In genomic region chr7:45239486-45239885, GRCh38 we compare ENCODE assay signal across 16 cellular contexts.
DNase-seq lines count a peak whose midpoint lies in the region; ATAC-seq, FAIRE-seq and TF ChIP-seq lines count a peak whose summit lies in the region.
"Had no signal": no experiment of that assay in that cellular context is flagged by ENCODE, and none has a peak within 500 bp of the region (broad histone marks: within the 10 kb centered on the region; RNA-seq: fewer than 3 reads in every experiment).

No MANE protein-coding gene starts in this region.

- no peaks in the 10 kb centered on the region; the same call in 1 of the 2 replicates for H3K9me2 ChIP-seq in GM23248 (ENCODE audit: insufficient read depth)

- H3K27me3 ChIP-seq in GM23248 (replicated peaks; ENCODE audit: insufficient read depth) (peaks cover 8% of the 10 kb centered on the region; the same call in 1 of the 2 replicates), astrocyte (ENCODE audit: insufficient read depth, low read length) (no peaks in the 10 kb centered on the region)
- H3K27me3 ChIP-seq in effector memory CD4-positive, alpha-beta T cell (replicated peaks; ENCODE audit: control insufficient read depth, insufficient read depth, low read length, poor library complexity, severe bottlenecking) = no peaks in the 10 kb centered on the region
- H3K27me3 ChIP-seq: BLaER1 treated with 17β-estradiol and CSF1 and Interleukin-3, amounts not matched to agents 10 nM and 100 nM; vagina had no signal

- H3K36me3 ChIP-seq in GM23248 (ENCODE audit: low read depth) = no peaks in the 10 kb centered on the region
- H3K36me3 ChIP-seq in astrocyte (ENCODE audit: insufficient read depth, low read length) = no peaks in the 10 kb centered on the region
- H3K36me3 ChIP-seq in effector memory CD4-positive, alpha-beta T cell (ENCODE audit: control insufficient read depth, insufficient read depth, low read length) = no peaks in the 10 kb centered on the region
- H3K36me3 ChIP-seq: BLaER1 treated with 17β-estradiol and CSF1 and Interleukin-3, amounts not matched to agents 10 nM and 100 nM; vagina had no signal

- peaks cover 6% of the 10 kb centered on the region for H3F3A ChIP-seq in GM23248 (ENCODE audit: insufficient read depth)

- H3K27ac Mint-ChIP-seq in astrocyte (ENCODE audit: unreplicated experiment) = peak overlapping the region; percentile 42
- H3K27ac Mint-ChIP-seq: activated B cell treated with CpG ODN at 0.5 μM for 24 hours; activated T-cell treated with anti-CD3 and anti-CD28 coated beads, Interleukin-2, amount 50 U/mL, for 24 hours; immature natural killer cell had no signal

- H3K4me1 Mint-ChIP-seq in astrocyte (ENCODE audit: low read depth, unreplicated experiment) = peaks cover 11% of the 10 kb centered on the region
- H3K4me1 Mint-ChIP-seq: activated B cell treated with CpG ODN at 0.5 μM for 24 hours, immature natural killer cell had no signal

- in situ Hi-C loops in GM23248 (cut with MboI) = no loop called here

- H3K4me2 ChIP-seq in GM23248 (ENCODE audit: unreplicated experiment) (no peak overlapping the region), astrocyte (ENCODE audit: low read length) (no peak overlapping the region)
- H3K4me2 ChIP-seq: BLaER1 treated with 17β-estradiol and CSF1 and Interleukin-3, amounts not matched to agents 10 nM and 100 nM had no signal

- H3K79me2 ChIP-seq in GM23248 (ENCODE audit: insufficient read depth) (no peaks in the 10 kb centered on the region), astrocyte (ENCODE audit: insufficient read depth, low read length) (no peaks in the 10 kb centered on the region)

- FAIRE-seq in astrocyte (lab: Jason Lieb, UNC) = no peak
- FAIRE-seq: HTR-8/SVneo had no signal

- H3K9ac ChIP-seq in GM23248 = no peak overlapping the region
- H3K9ac ChIP-seq in astrocyte (ENCODE audit: low read length) = no peak overlapping the region
- H3K9ac ChIP-seq: BLaER1 treated with 17β-estradiol and CSF1 and Interleukin-3, amounts not matched to agents 10 nM and 100 nM had no signal

- H3K9me3 Mint-ChIP-seq in astrocyte (ENCODE audit: unreplicated experiment) = peaks cover 8% of the 10 kb centered on the region
- H3K9me3 Mint-ChIP-seq: activated B cell treated with CpG ODN at 0.5 μM for 24 hours; activated T-cell treated with anti-CD3 and anti-CD28 coated beads, Interleukin-2, amount 50 U/mL, for 24 hours; immature natural killer cell had no signal

- WGBS in GM23248 (ENCODE audit: low coverage in 1 of 2, low lambda C conversion rate in 2 of 2, missing lambda C conversion rate in 2 of 2), 2 experiments = 24 to 32% methylated on average over 6 of the region's 6 CpGs

- H4K20me1 ChIP-seq in GM23248 (ENCODE audit: insufficient read depth) (no peaks in the 10 kb centered on the region), astrocyte (ENCODE audit: insufficient read depth, low read length) (no peaks in the 10 kb centered on the region)
- H4K20me1 ChIP-seq: BLaER1 treated with 17β-estradiol and CSF1 and Interleukin-3, amounts not matched to agents 10 nM and 100 nM had no signal

- H3K4me3 Mint-ChIP-seq in astrocyte (ENCODE audit: unreplicated experiment) = no peak overlapping the region
- H3K4me3 Mint-ChIP-seq: activated B cell treated with CpG ODN at 0.5 μM for 24 hours; activated T-cell treated with anti-CD3 and anti-CD28 coated beads, Interleukin-2, amount 50 U/mL, for 24 hours; immature natural killer cell had no signal

- H3K27ac ChIP-seq in GM23248 (peak overlapping the region; percentile 27; the same call in 1 of the 2 replicates), astrocyte (ENCODE audit: low read depth, low read length) (peak overlapping the region; percentile 46)
- no peak overlapping the region for H3K27ac ChIP-seq in effector memory CD4-positive, alpha-beta T cell (ENCODE audit: insufficient read depth, low read length, poor library complexity, severe bottlenecking)
- H3K27ac ChIP-seq: BLaER1 treated with 17β-estradiol and CSF1 and Interleukin-3, amounts not matched to agents 10 nM and 100 nM; vagina had no signal

- H3K27me3 Mint-ChIP-seq in astrocyte (ENCODE audit: low read depth, unreplicated experiment) = peaks cover 17% of the 10 kb centered on the region

- H3K4me1 ChIP-seq in GM23248 (ENCODE audit: insufficient read depth) = peaks cover 25% of the 10 kb centered on the region
- peaks cover 11% of the 10 kb centered on the region for H3K4me1 ChIP-seq in astrocyte (ENCODE audit: insufficient read depth, low read length)
- H3K4me1 ChIP-seq in effector memory CD4-positive, alpha-beta T cell (ENCODE audit: control insufficient read depth, insufficient read depth, low read length, poor library complexity, severe bottlenecking) = no peaks in the 10 kb centered on the region
- H3K4me1 ChIP-seq: BLaER1 treated with 17β-estradiol and CSF1 and Interleukin-3, amounts not matched to agents 10 nM and 100 nM; vagina had no signal

- H2AFZ ChIP-seq in GM23248 = no peak overlapping the region
- no peak overlapping the region for H2AFZ ChIP-seq in astrocyte (ENCODE audit: low read depth, low read length)

- no peak for TF ChIP-seq CTCF in astrocyte (IDR thresholded peaks at IDR 0.05; ENCODE audit: insufficient read depth, low read depth, low read length)

- peak; percentile 82 for DNase-seq in A172 (ENCODE audit: low spot score)
- DNase-seq in GM23248 = peak; percentile 93
- peak; percentile 69 for DNase-seq in astrocyte (ENCODE audit: low read depth)
- peak; percentile 44 for DNase-seq in glomerular visceral epithelial cell (ENCODE audit: extremely low spot score)
- no peak for DNase-seq in effector memory CD4-positive, alpha-beta T cell
- DNase-seq: activated B cell treated with CpG ODN at 0.5 μM for 24 hours; activated T-cell treated with anti-CD3 and anti-CD28 coated beads, Interleukin-2, amount 50 U/mL, for 24 hours; anterior cingulate cortex; immature natural killer cell; NCI-H69 had no signal

- H3K9me3 ChIP-seq in GM23248 (ENCODE audit: low read depth) (no peaks in the 10 kb centered on the region), astrocyte (ENCODE audit: insufficient read depth, low read depth, low read length) (no peaks in the 10 kb centered on the region)
- H3K9me3 ChIP-seq in effector memory CD4-positive, alpha-beta T cell (ENCODE audit: control insufficient read depth, low read length) = no peaks in the 10 kb centered on the region
- H3K9me3 ChIP-seq: BLaER1 treated with 17β-estradiol and CSF1 and Interleukin-3, amounts not matched to agents 10 nM and 100 nM; vagina had no signal

- H3K4me3 ChIP-seq in GM23248 (no peak overlapping the region), astrocyte (ENCODE audit: insufficient read depth, low read depth, low read length) (no peak overlapping the region)
- H3K4me3 ChIP-seq in effector memory CD4-positive, alpha-beta T cell (ENCODE audit: insufficient read depth, low read depth, low read length, poor library complexity, severe bottlenecking) = no peak overlapping the region
- H3K4me3 ChIP-seq: BLaER1 treated with 17β-estradiol and CSF1 and Interleukin-3, amounts not matched to agents 10 nM and 100 nM; vagina had no signal

- H3K36me3 Mint-ChIP-seq in astrocyte (ENCODE audit: low read depth, unreplicated experiment) = no peaks in the 10 kb centered on the region
- H3K36me3 Mint-ChIP-seq: immature natural killer cell had no signal

- ATAC-seq in GM18517 (IDR thresholded peaks at IDR 0.05; ENCODE audit: unreplicated experiment) (no peak), HG03520 (IDR thresholded peaks at IDR 0.05; ENCODE audit: unreplicated experiment) (no peak), HG03378 (IDR thresholded peaks at IDR 0.05; ENCODE audit: unreplicated experiment) (no peak)

Comparison
In these comparisons a context has a peak if more than half of its experiments do, and no peak if none do; other contexts are left out.
1. DNase-seq: peak in A172 (single experiment), GM23248 (single experiment), astrocyte (single experiment) and glomerular visceral epithelial cell (single experiment); none in effector memory CD4-positive, alpha-beta T cell (0 of 3).